ENCODE assay signal across 11 cellular contexts in the genomic region with DNA sequence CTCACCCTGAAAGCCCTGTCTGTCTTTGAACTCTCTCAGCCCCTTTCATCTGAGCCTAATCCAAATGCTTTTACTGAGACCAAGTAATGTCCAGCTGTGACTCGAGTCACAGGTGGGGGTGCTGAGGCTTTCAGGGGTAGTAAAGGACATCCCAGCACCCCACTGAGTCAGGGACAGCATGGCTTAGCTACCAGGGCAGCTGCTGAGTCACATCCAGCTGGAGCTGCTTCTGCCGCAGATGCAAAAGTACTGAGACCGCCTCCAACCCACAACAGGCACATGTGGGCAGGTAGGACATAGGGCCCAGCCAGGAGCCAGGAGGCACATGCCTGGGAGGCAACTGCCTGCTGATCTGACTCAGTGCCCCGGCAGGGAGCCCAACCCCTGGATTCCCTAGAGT. TPM values are rescaled to one million over a fixed set of nuclear protein-coding genes. Genes with fewer than 3 reads are reported as not detected.
DNase-seq lines count a peak whose midpoint lies in the region; ATAC-seq, FAIRE-seq and TF ChIP-seq lines count a peak whose summit lies in the region.
"Had no signal": no experiment of that assay in that cellular context is flagged by ENCODE, and none has a peak within 500 bp of the region (broad histone marks: within the 10 kb centered on the region; RNA-seq: fewer than 3 reads in every experiment).

No MANE protein-coding gene starts in this region.

- H3K9me1 ChIP-seq in keratinocyte (ENCODE audit: control insufficient read depth, extremely low read depth, insufficient read depth, low read length), result peaks cover 4% of the 10 kb centered on the region

- no peak overlapping the region for H3K9ac ChIP-seq in keratinocyte (ENCODE audit: control insufficient read depth, extremely low read depth, insufficient read depth, low read length)
- H3K9ac ChIP-seq in kidney (ENCODE audit: low read length in 2 of 2), result no peak overlapping the region

- H3K36me3 ChIP-seq in keratinocyte (ENCODE audit: control insufficient read depth in 2 of 2, extremely low read depth in 1 of 2, insufficient read depth in 2 of 2, low read length in 2 of 2), result no peaks in the 10 kb centered on the region
- H3K36me3 ChIP-seq in CD4-positive, alpha-beta memory T cell (ENCODE audit: insufficient read depth, low read length), result no peaks in the 10 kb centered on the region
- no peaks in the 10 kb centered on the region for H3K36me3 ChIP-seq in kidney (ENCODE audit: control insufficient read depth in 1 of 2, insufficient read depth in 2 of 2, low read length in 2 of 2)

- dilution Hi-C loops in keratinocyte (cut with MboI; ENCODE audit: extremely low pct_ligation_motif_present, low sequenced_read_pairs), result no loop called here

- no peaks in the 10 kb centered on the region for H3K9me3 ChIP-seq in keratinocyte (ENCODE audit: control insufficient read depth, low read depth, low read length)
- H3K9me3 ChIP-seq in CD4-positive, alpha-beta memory T cell (ENCODE audit: control insufficient read depth in 1 of 2, low read length in 2 of 2), result no peaks in the 10 kb centered on the region
- no peaks in the 10 kb centered on the region for H3K9me3 ChIP-seq in kidney (ENCODE audit: control insufficient read depth in 1 of 2, low read length in 2 of 2)

- POLR2A ChIA-PET in CD4-positive, alpha-beta memory T cell (lab: Charles Lee; ENCODE audit: partially characterized antibody), result interaction anchor here (1.3 kb wide), 1 partner anchor 15 kb away, joined by 3 read pairs; no protein-coding TSS in a partner anchor

- TF ChIP-seq CTCF in keratinocyte (optimal IDR thresholded peaks at IDR 0.05 in 1 of 3, IDR thresholded peaks at IDR 0.05 in 1 of 3, conservative IDR thresholded peaks at IDR 0.05 in 1 of 3; ENCODE audit: extremely low read depth in 1 of 3, insufficient read depth in 2 of 3, low read length in 3 of 3), result no peak
- no peak for TF ChIP-seq CTCF in kidney (IDR thresholded peaks at IDR 0.05; ENCODE audit: borderline replicate concordance, extremely low read depth, insufficient read depth)

- intact Hi-C loops in CD4-positive, alpha-beta memory T cell (cut with micrococcal nuclease), result no loop called here
- intact Hi-C loops in kidney (cut with DNase I), result no loop called here

- peaks cover 7% of the 10 kb centered on the region for H3K4me1 Mint-ChIP-seq in activated T-cell treated with anti-CD3 and anti-CD28 coated beads, Interleukin-2, amount 50 U/mL, for 72 hours (ENCODE audit: low read depth)
- peaks cover 11 to 19% (median 13%) of the 10 kb centered on the region in 4 donors for H3K4me1 Mint-ChIP-seq in CD4-positive, alpha-beta memory T cell
- H3K4me1 Mint-ChIP-seq: activated B cell treated with CpG ODN at 0.5 μM for 24 hours had no signal

- ATAC-seq in activated T-cell treated with anti-CD3 and anti-CD28 coated beads, Interleukin-2, amount 50 U/mL, for 72 hours (replicated peaks in 1 of 2), result peak; percentile 82 to 88
- no peak for ATAC-seq in GM18505 (IDR thresholded peaks at IDR 0.05; ENCODE audit: unreplicated experiment)

- H3K27ac Mint-ChIP-seq in activated T-cell treated with anti-CD3 and anti-CD28 coated beads, Interleukin-2, amount 50 U/mL, for 72 hours, result no peak overlapping the region
- H3K27ac Mint-ChIP-seq in CD4-positive, alpha-beta memory T cell, result no peak overlapping the region
- H3K27ac Mint-ChIP-seq: activated B cell treated with CpG ODN at 0.5 μM for 24 hours had no signal

- H3K4me2 ChIP-seq in keratinocyte (ENCODE audit: control insufficient read depth, extremely low read depth, insufficient read depth, low read depth, low read length), result peak overlapping the region; percentile 34

- TF ChIP-seq POLR2A in GM18505 (IDR thresholded peaks at IDR 0.05; ENCODE audit: borderline replicate concordance, extremely low read depth, insufficient read depth, insufficient read length), result no peak

- H3K36me3 Mint-ChIP-seq in activated T-cell treated with anti-CD3 and anti-CD28 coated beads, Interleukin-2, amount 50 U/mL, for 72 hours (ENCODE audit: insufficient read depth in 2 of 2), result no peaks in the 10 kb centered on the region
- no peaks in the 10 kb centered on the region for H3K36me3 Mint-ChIP-seq in CD4-positive, alpha-beta memory T cell

- CTCF ChIA-PET in CD4-positive, alpha-beta memory T cell (lab: Charles Lee; ENCODE audit: partially characterized antibody), result interaction anchor here (1.3 to 1.9 kb wide), 4 partner anchors 20 to 70 kb away, joined by 3 to 6 read pairs (median 4); no protein-coding TSS in a partner anchor

- H4K20me1 ChIP-seq in keratinocyte (ENCODE audit: control insufficient read depth, extremely low read depth, insufficient read depth, low read length), result no peaks in the 10 kb centered on the region

- peak overlapping the region; percentile 46 for H3K27ac ChIP-seq in keratinocyte (ENCODE audit: control insufficient read depth, insufficient read depth, low read length)
- no peak overlapping the region for H3K27ac ChIP-seq in CD4-positive, alpha-beta memory T cell (ENCODE audit: low read depth, low read length)
- H3K27ac ChIP-seq in kidney (ENCODE audit: low read depth in 2 of 2, low read length in 2 of 2), result no peak overlapping the region

- H3K4me3 Mint-ChIP-seq in activated T-cell treated with anti-CD3 and anti-CD28 coated beads, Interleukin-2, amount 50 U/mL, for 72 hours, result no peak overlapping the region
- no peak overlapping the region for H3K4me3 Mint-ChIP-seq in CD4-positive, alpha-beta memory T cell
- H3K4me3 Mint-ChIP-seq: activated B cell treated with CpG ODN at 0.5 μM for 24 hours had no signal

- no peak overlapping the region for H2AFZ ChIP-seq in keratinocyte (ENCODE audit: control insufficient read depth, low read length)

- no peaks in the 10 kb centered on the region for H3K27me3 ChIP-seq in keratinocyte (ENCODE audit: control insufficient read depth, extremely low read depth, insufficient read depth, low read length)
- H3K27me3 ChIP-seq in CD4-positive, alpha-beta memory T cell (ENCODE audit: insufficient read depth, low read length), result no peaks in the 10 kb centered on the region

- FAIRE-seq in keratinocyte (lab: Jason Lieb, UNC), result peak; percentile 90
- no peak for FAIRE-seq in kidney (lab: Jason Lieb, UNC)

- peaks cover 74% of the 10 kb centered on the region for H3K4me1 ChIP-seq in keratinocyte (ENCODE audit: control insufficient read depth, extremely low read depth, insufficient read depth, low read length)
- H3K4me1 ChIP-seq in CD4-positive, alpha-beta memory T cell (ENCODE audit: insufficient read depth, low read length), result peaks cover 9% of the 10 kb centered on the region
- H3K4me1 ChIP-seq in kidney (ENCODE audit: control insufficient read depth in 1 of 2, insufficient read depth in 1 of 2, low read depth in 1 of 2, low read length in 2 of 2), result peaks cover 8 to 9% of the 10 kb centered on the region in 2 donors

- H3K4me3 ChIP-seq in keratinocyte (ENCODE audit: control insufficient read depth in 2 of 3, extremely low read depth in 1 of 3, insufficient read depth in 2 of 3, low read depth in 1 of 3, low read length in 3 of 3) (no peak overlapping the region), kidney (ENCODE audit: low read length in 2 of 2) (no peak overlapping the region)
- H3K4me3 ChIP-seq in CD4-positive, alpha-beta memory T cell (ENCODE audit: low read length in 2 of 2), result no peak overlapping the region
- H3K4me3 ChIP-seq: dorsolateral prefrontal cortex had no signal

- no peaks in the 10 kb centered on the region for H3K9me3 Mint-ChIP-seq in activated T-cell treated with anti-CD3 and anti-CD28 coated beads, Interleukin-2, amount 50 U/mL, for 72 hours
- H3K9me3 Mint-ChIP-seq in CD4-positive, alpha-beta memory T cell, result no peaks in the 10 kb centered on the region
- H3K9me3 Mint-ChIP-seq: activated B cell treated with CpG ODN at 0.5 μM for 24 hours had no signal

- H3K27me3 Mint-ChIP-seq in activated T-cell treated with anti-CD3 and anti-CD28 coated beads, Interleukin-2, amount 50 U/mL, for 72 hours (ENCODE audit: low read depth), result peaks cover 11% of the 10 kb centered on the region
- peaks cover 0 to 3% of the 10 kb centered on the region in 2 donors for H3K27me3 Mint-ChIP-seq in CD4-positive, alpha-beta memory T cell

- H3K79me2 ChIP-seq in keratinocyte (ENCODE audit: control insufficient read depth, insufficient read depth, low read length), result no peaks in the 10 kb centered on the region

- DNase-seq in GM03348 (ENCODE audit: low spot score) (peak; percentile 56), HPDE6-E6E7 (ENCODE audit: extremely low spot score) (peak; percentile 72), keratinocyte (ENCODE audit: low read depth, low spot score) (peak; percentile 81), SKM-1 (lab: John Stamatoyannopoulos, UW; ENCODE audit: unreplicated experiment) (no peak), kidney (no peak)
- DNase-seq in activated T-cell treated with anti-CD3 and anti-CD28 coated beads, Interleukin-2, amount 50 U/mL, for 72 hours, result peak; percentile 21 to 44
- DNase-seq in CD4-positive, alpha-beta memory T cell, result no peak
- DNase-seq: activated B cell treated with CpG ODN at 0.5 μM for 24 hours, NCI-H2081 treated with DMSO at 0.1 percent for 48 hours had no signal

RNA-seq across cellular contexts. Expression of a gene that starts 6.7 kb away (rescaled TPM):
- not detected for total RNA-seq in activated T-cell treated with anti-CD3 and anti-CD28 coated beads, Interleukin-2, amount 50 U/mL, for 72 hours
- 0.48 to 1.5 TPM (median 0.56 TPM) in 3 replicates for polyA plus RNA-seq in keratinocyte
- 0.19 TPM for polyA plus RNA-seq in keratinocyte (2011; ENCODE audit: low read depth)
- 0.72 and 1.5 TPM in 2 replicates for polyA plus RNA-seq in keratinocyte (2011; cell fraction: cytosol; rRNA removed)
- 0.14 and 0.53 TPM in 2 replicates for polyA plus RNA-seq in keratinocyte (2011; cell fraction: nucleus; rRNA removed)
- polyA plus RNA-seq in keratinocyte (2012; ENCODE audit: low replicate concordance), result 0.44 and 0.52 TPM in 2 replicates
- polyA minus RNA-seq in keratinocyte, result 0.99 to 2.5 TPM (median 1.0 TPM) in 3 replicates
- not detected for polyA minus RNA-seq in keratinocyte (2011; cell fraction: cytosol; rRNA and poly(A)+ RNA removed)
- not detected in 2 replicates for polyA minus RNA-seq in keratinocyte (2011; cell fraction: nucleus; rRNA and poly(A)+ RNA removed)
- not detected for total RNA-seq in CD4-positive, alpha-beta memory T cell
- polyA plus RNA-seq in CD4-positive, alpha-beta memory T cell, result not detected
- not detected for total RNA-seq in kidney
- polyA plus RNA-seq in kidney (ENCODE audit: insufficient read depth, low read depth, low replicate concordance), result 8.1 TPM
- total RNA-seq: activated B cell treated with CpG ODN at 0.5 μM for 24 hours had no signal

RNA-seq across cellular contexts. Expression of a gene that starts 30.8 kb away (rescaled TPM):
- 1 to 10 TPM; 2.0 to 2.8 TPM for total RNA-seq in activated T-cell treated with anti-CD3 and anti-CD28 coated beads, Interleukin-2, amount 50 U/mL, for 72 hours
- polyA plus RNA-seq in keratinocyte (0.82 to 3.0 TPM (median 2.3 TPM) in 3 replicates), kidney (ENCODE audit: insufficient read depth, low read depth, low replicate concordance) (14.2 TPM)
- polyA plus RNA-seq in keratinocyte (2011; ENCODE audit: low read depth), result 2.4 TPM
- 1.1 and 2.6 TPM in 2 replicates for polyA plus RNA-seq in keratinocyte (2011; cell fraction: cytosol; rRNA removed)
- polyA plus RNA-seq in keratinocyte (2011; cell fraction: nucleus; rRNA removed), result 0.83 and 0.87 TPM in 2 replicates
- 3.2 and 4.1 TPM in 2 replicates for polyA plus RNA-seq in keratinocyte (2012; ENCODE audit: low replicate concordance)
- polyA minus RNA-seq in keratinocyte, result 0.42 TPM in 1 of 3 replicates, not detected in the others
- not detected for polyA minus RNA-seq in keratinocyte (2011; cell fraction: cytosol; rRNA and poly(A)+ RNA removed)
- polyA minus RNA-seq in keratinocyte (2011; cell fraction: nucleus; rRNA and poly(A)+ RNA removed), result 0.39 TPM in 1 of 2 replicates, not detected in the other
- total RNA-seq in CD4-positive, alpha-beta memory T cell, result under 1 TPM in 1 of 2 experiments, not detected in 1; 0.67 TPM
- polyA plus RNA-seq in CD4-positive, alpha-beta memory T cell, result under 1 TPM; 0.15 to 0.52 TPM
- 1.0 TPM for total RNA-seq in kidney

RNA-seq across cellular contexts. Expression of a gene that starts 42.5 kb away (rescaled TPM):
- total RNA-seq in activated T-cell treated with anti-CD3 and anti-CD28 coated beads, Interleukin-2, amount 50 U/mL, for 72 hours, result under 1 TPM; 0.31 to 0.53 TPM
- polyA plus RNA-seq in keratinocyte, result not detected in 3 replicates
- not detected for polyA plus RNA-seq in keratinocyte (2011; ENCODE audit: low read depth)
- polyA plus RNA-seq in keratinocyte (2011; cell fraction: cytosol; rRNA removed), result not detected in 2 replicates
- not detected in 2 replicates for polyA plus RNA-seq in keratinocyte (2011; cell fraction: nucleus; rRNA removed)
- polyA plus RNA-seq in keratinocyte (2012; ENCODE audit: low replicate concordance), result not detected in 2 replicates
- polyA minus RNA-seq in keratinocyte, result not detected in 3 replicates
- polyA minus RNA-seq in keratinocyte (2011; cell fraction: cytosol; rRNA and poly(A)+ RNA removed), result not detected
- not detected in 2 replicates for polyA minus RNA-seq in keratinocyte (2011; cell fraction: nucleus; rRNA and poly(A)+ RNA removed)
- 1 to 10 TPM; 2.0 TPM for total RNA-seq in CD4-positive, alpha-beta memory T cell
- polyA plus RNA-seq in CD4-positive, alpha-beta memory T cell, result not detected
- 12.0 TPM for total RNA-seq in kidney
- 1.8 TPM for polyA plus RNA-seq in kidney (ENCODE audit: insufficient read depth, low read depth, low replicate concordance)

RNA-seq across cellular contexts. Expression of a gene that starts 56.1 kb away (rescaled TPM):
- 100 to 1,000 TPM; 378 to 431 TPM for total RNA-seq in activated T-cell treated with anti-CD3 and anti-CD28 coated beads, Interleukin-2, amount 50 U/mL, for 72 hours
- polyA plus RNA-seq in keratinocyte, result 678 to 787 TPM (median 709 TPM) in 3 replicates
- polyA plus RNA-seq in keratinocyte (2011; ENCODE audit: low read depth), result 1,035 TPM
- polyA plus RNA-seq in keratinocyte (2011; cell fraction: cytosol; rRNA removed), result 759 and 902 TPM in 2 replicates
- 491 and 579 TPM in 2 replicates for polyA plus RNA-seq in keratinocyte (2011; cell fraction: nucleus; rRNA removed)
- polyA plus RNA-seq in keratinocyte (2012; ENCODE audit: low replicate concordance), result 585 and 747 TPM in 2 replicates
- polyA minus RNA-seq in keratinocyte, result 343 to 569 TPM (median 417 TPM) in 3 replicates
- polyA minus RNA-seq in keratinocyte (2011; cell fraction: cytosol; rRNA and poly(A)+ RNA removed), result 337 TPM
- 126 and 127 TPM in 2 replicates for polyA minus RNA-seq in keratinocyte (2011; cell fraction: nucleus; rRNA and poly(A)+ RNA removed)
- 100 to 1,000 TPM; 196 to 207 TPM for total RNA-seq in CD4-positive, alpha-beta memory T cell
- 1,000 to 10,000 TPM; 1,014 to 1,289 TPM for polyA plus RNA-seq in CD4-positive, alpha-beta memory T cell
- total RNA-seq in kidney, result 358 TPM
- 223 TPM for polyA plus RNA-seq in kidney (ENCODE audit: insufficient read depth, low read depth, low replicate concordance)

Comparison
In these comparisons a context has a peak if more than half of its experiments do, and no peak if none do; other contexts are left out.
1. DNase-seq: peak in GM03348 (single experiment), HPDE6-E6E7 (single experiment), activated T-cell treated with anti-CD3 and anti-CD28 coated beads, Interleukin-2, amount 50 U/mL, for 72 hours (2 of 2) and keratinocyte (single experiment); none in CD4-positive, alpha-beta memory T cell (0 of 5), SKM-1 (single experiment) and kidney (single experiment).